ENCODE assay signal across 7 cellular contexts in genomic region chr3:194672876-194673275, GRCh38. TPM values are rescaled to one million over a fixed set of nuclear protein-coding genes. Genes with fewer than 3 reads are reported as not detected.
DNase-seq lines count a peak whose midpoint lies in the region; ATAC-seq and TF ChIP-seq lines count a peak whose summit lies in the region.

No MANE protein-coding gene starts in this region.

- H3K4me3 ChIP-seq in fibroblast of the aortic adventitia (ENCODE audit: low read depth, low read length) (peak overlapping the region; percentile 69), retinal pigment epithelial cell (ENCODE audit: low read length) (peak overlapping the region; percentile 93)

- DNase-seq in HT-29 (ENCODE audit: low spot score) = peak; percentile 25
- no peak for DNase-seq in fibroblast of the aortic adventitia (ENCODE audit: low read depth)
- DNase-seq in retinal pigment epithelial cell (ENCODE audit: low read depth) = no peak
- no peak for DNase-seq in NCI-H524 treated with DMSO at 0.1 percent for 48 hours (lab: John Stamatoyannopoulos, UW)
- DNase-seq in stimulated activated CD4-positive, alpha-beta T cell treated with anti-CD3 and anti-CD28 coated beads, Interleukin-12 subunit alpha, Interleukin-12 subunit beta, amount 100 ng/mL, for 4 hours = no peak

- peak; percentile 15 for ATAC-seq in SK-N-SH treated with all-trans-retinoic acid at 6 μM for 48 hours
- ATAC-seq in HG02798 (IDR thresholded peaks at IDR 0.05; ENCODE audit: poor library complexity, unreplicated experiment) = no peak

- TF ChIP-seq CTCF in fibroblast of the aortic adventitia (IDR thresholded peaks at IDR 0.05; ENCODE audit: insufficient read depth, low read length) = no peak
- TF ChIP-seq CTCF in retinal pigment epithelial cell (conservative IDR thresholded peaks at IDR 0.05; ENCODE audit: low read depth, low read length) = no peak

TF ChIP-seq in SK-N-SH treated with all-trans-retinoic acid at 6 μM for 48 hours, 23 proteins besides CTCF, POLR2A, EP300 and RAD21:
- TF ChIP-seq TSHZ2 (CRISPR knock-in tag; IDR thresholded peaks at IDR 0.05) (no peak), ESRRG (CRISPR knock-in tag; IDR thresholded peaks at IDR 0.05) (no peak), RARB (CRISPR knock-in tag; IDR thresholded peaks at IDR 0.05) (no peak), ZNF565 (CRISPR knock-in tag; conservative IDR thresholded peaks at IDR 0.05; ENCODE audit: low read depth) (no peak), PPARA (CRISPR knock-in tag; IDR thresholded peaks at IDR 0.05; ENCODE audit: borderline replicate concordance) (no peak), ZFP30 (CRISPR knock-in tag; IDR thresholded peaks at IDR 0.05) (no peak), SNAI2 (CRISPR knock-in tag; IDR thresholded peaks at IDR 0.05) (no peak), ZNF70 (CRISPR knock-in tag; IDR thresholded peaks at IDR 0.05) (no peak), ISL1 (CRISPR knock-in tag; IDR thresholded peaks at IDR 0.05) (no peak), ZNF8 (CRISPR knock-in tag; IDR thresholded peaks at IDR 0.05) (no peak), OSR1 (CRISPR knock-in tag; IDR thresholded peaks at IDR 0.05) (no peak), GLIS3 (CRISPR knock-in tag; IDR thresholded peaks at IDR 0.05) (no peak), POU6F1 (CRISPR knock-in tag; IDR thresholded peaks at IDR 0.05; ENCODE audit: borderline replicate concordance, low read depth) (no peak), ZFP3 (CRISPR knock-in tag; IDR thresholded peaks at IDR 0.05) (no peak), TOX (CRISPR knock-in tag; IDR thresholded peaks at IDR 0.05; ENCODE audit: borderline replicate concordance) (no peak), ZC3H10 (CRISPR knock-in tag; IDR thresholded peaks at IDR 0.05) (no peak), TCF4 (CRISPR knock-in tag; IDR thresholded peaks at IDR 0.05; ENCODE audit: borderline replicate concordance) (no peak), CSDC2 (CRISPR knock-in tag; IDR thresholded peaks at IDR 0.05) (no peak), ARNTL (CRISPR knock-in tag; IDR thresholded peaks at IDR 0.05; ENCODE audit: borderline replicate concordance, low read depth) (no peak)

RNA-seq across cellular contexts. Expression of gene LSG1, which starts 0.9 kb away (rescaled TPM):
- total RNA-seq in HT-29 (2014; rRNA removed; shearing (Covaris generic)) = 37.8 and 44.5 TPM in 2 replicates
- 30.6 and 41.9 TPM in 2 replicates for total RNA-seq in fibroblast of the aortic adventitia (ENCODE audit: low replicate concordance)

RNA-seq across cellular contexts. Expression of gene FAM43A, which starts 12.8 kb away (rescaled TPM):
- 0.33 and 0.57 TPM in 2 replicates for total RNA-seq in HT-29 (2014; rRNA removed; shearing (Covaris generic))
- total RNA-seq in fibroblast of the aortic adventitia (ENCODE audit: low replicate concordance) = 12.7 and 14.1 TPM in 2 replicates

RNA-seq across cellular contexts. Expression of gene TMEM44, which starts 39.7 kb away (rescaled TPM):
- 30.4 and 30.6 TPM in 2 replicates for total RNA-seq in HT-29 (2014; rRNA removed; shearing (Covaris generic))
- 12.8 and 16.7 TPM in 2 replicates for total RNA-seq in fibroblast of the aortic adventitia (ENCODE audit: low replicate concordance)
